Comparison of ENCODE assay signal across 17 cellular contexts in the genomic region with DNA sequence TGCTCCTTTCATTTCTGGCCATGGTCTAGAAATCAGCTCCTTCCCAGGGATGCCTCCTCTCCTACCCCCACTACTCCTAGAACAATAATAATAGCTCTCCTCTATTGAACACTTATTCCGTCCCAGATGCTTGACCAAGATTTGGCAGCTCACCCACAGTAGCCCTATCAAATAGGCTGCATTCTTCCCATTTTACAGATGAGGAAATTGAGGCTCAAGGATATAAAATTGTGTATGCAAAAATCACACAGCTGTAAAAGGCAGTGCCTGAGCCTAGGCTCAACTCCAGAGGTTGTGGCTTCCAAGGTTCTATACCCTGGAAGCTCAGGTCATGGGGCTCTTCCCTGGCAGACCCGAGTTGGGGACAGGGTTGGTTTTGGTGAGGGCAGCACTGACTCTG.
DNase-seq lines count a peak whose midpoint lies in the region; ATAC-seq and TF ChIP-seq lines count a peak whose summit lies in the region.
"Had no signal": no experiment of that assay in that cellular context is flagged by ENCODE, and none has a peak within 500 bp of the region (broad histone marks: within the 10 kb centered on the region; RNA-seq: fewer than 3 reads in every experiment).

No MANE protein-coding gene starts in this region.

- H2BK12ac ChIP-seq in neuronal stem cell (ENCODE audit: low read length): no peak overlapping the region

- H2BK120ac ChIP-seq in neuronal stem cell (ENCODE audit: low read depth, low read length): no peak overlapping the region

- H3K23ac ChIP-seq in neuronal stem cell (ENCODE audit: low read depth, low read length, poor library complexity): no peak overlapping the region

- H2BK5ac ChIP-seq in neuronal stem cell (ENCODE audit: low read length): no peak overlapping the region

- no peaks in the 10 kb centered on the region for H3K79me1 ChIP-seq in neuronal stem cell (ENCODE audit: low read depth, low read length)

- no peak overlapping the region for H3K18ac ChIP-seq in neuronal stem cell (ENCODE audit: low read length)

- H3K36me3 ChIP-seq in Peyer's patch (no peaks in the 10 kb centered on the region), liver (ENCODE audit: control insufficient read depth in 4 of 4, insufficient read depth in 3 of 4, low read depth in 1 of 4, low read length in 3 of 4) (no peaks in the 10 kb centered on the region), neuronal stem cell (replicated peaks in 1 of 2; ENCODE audit: control insufficient read depth in 2 of 2, insufficient read depth in 2 of 2, low read length in 2 of 2) (no peaks in the 10 kb centered on the region), upper lobe of right lung (no peaks in the 10 kb centered on the region), left lung (no peaks in the 10 kb centered on the region)

- H3K27ac ChIP-seq in Peyer's patch (peak overlapping the region in 3 of 4 donors; percentile 36 to 95 (median 94)), liver (ENCODE audit: low read depth in 1 of 2, low read length in 2 of 2) (peak overlapping the region; percentile 90 to 92), neuronal stem cell (replicated peaks; ENCODE audit: low read length) (no peak overlapping the region), upper lobe of right lung (peak overlapping the region; percentile 13), left lung (peak overlapping the region in 1 of 2 donors; percentile 92)

- no peak overlapping the region for H3K4me3 ChIP-seq in Peyer's patch
- no peak overlapping the region for H3K4me3 ChIP-seq in liver (ENCODE audit: low read depth in 1 of 3, low read length in 3 of 3)
- no peak overlapping the region for H3K4me3 ChIP-seq in neuronal stem cell (ENCODE audit: low read length in 2 of 2)
- H3K4me3 ChIP-seq in upper lobe of right lung: no peak overlapping the region
- H3K4me3 ChIP-seq in left lung: no peak overlapping the region

- no peak overlapping the region for H3K14ac ChIP-seq in neuronal stem cell (ENCODE audit: low read length)

- no peak overlapping the region for H2BK15ac ChIP-seq in neuronal stem cell (ENCODE audit: low read length)

- no peak for TF ChIP-seq POLR2A in Peyer's patch (IDR thresholded peaks at IDR 0.05)

- WGBS in liver: 72% methylated on average over 2 of the region's 2 CpGs
- WGBS in neuronal stem cell (ENCODE audit: extremely low coverage in 2 of 2, insufficient read length in 2 of 2, insufficient replicate concordance in 1 of 2), 2 donors: no CpG with 5 or more reads among the region's 2 CpGs

- H4K91ac ChIP-seq in neuronal stem cell (ENCODE audit: low read depth, low read length, poor library complexity): no peak overlapping the region

- TF ChIP-seq CTCF in Peyer's patch (IDR thresholded peaks at IDR 0.05): no peak
- no peak for TF ChIP-seq CTCF in liver (IDR thresholded peaks at IDR 0.05; ENCODE audit: low read depth, low read length, missing input control)
- TF ChIP-seq CTCF in upper lobe of right lung (IDR thresholded peaks at IDR 0.05): no peak
- no peak for TF ChIP-seq CTCF in left lung (IDR thresholded peaks at IDR 0.05)

- intact Hi-C loops in upper lobe of right lung (cut with DNase I): no loop called here
- intact Hi-C loops in Right ventricle myocardium inferior (cut with DNase I): no loop called here
- intact Hi-C loops in left lung (cut with DNase I): no loop called here

- peak overlapping the region; percentile 23 for H2AK5ac ChIP-seq in neuronal stem cell (ENCODE audit: low read depth, low read length)

- H4K8ac ChIP-seq in neuronal stem cell (ENCODE audit: low read depth, low read length): no peak overlapping the region

- H3K9me3 ChIP-seq in Peyer's patch: no peaks in the 10 kb centered on the region
- no peaks in the 10 kb centered on the region for H3K9me3 ChIP-seq in liver (ENCODE audit: control insufficient read depth in 4 of 4, low read length in 3 of 4)
- no peaks in the 10 kb centered on the region for H3K9me3 ChIP-seq in neuronal stem cell (replicated peaks in 1 of 2; ENCODE audit: control insufficient read depth in 2 of 2, insufficient read depth in 1 of 2, low read depth in 1 of 2, low read length in 2 of 2)
- no peaks in the 10 kb centered on the region for H3K9me3 ChIP-seq in upper lobe of right lung
- H3K9me3 ChIP-seq in left lung: no peaks in the 10 kb centered on the region
- H3K9me3 ChIP-seq: SK-N-SH had no signal

- H3K27me3 ChIP-seq in Peyer's patch: no peaks in the 10 kb centered on the region
- no peaks in the 10 kb centered on the region for H3K27me3 ChIP-seq in liver (ENCODE audit: control insufficient read depth in 4 of 4, insufficient read depth in 4 of 4, low read length in 3 of 4)
- H3K27me3 ChIP-seq in neuronal stem cell (ENCODE audit: control insufficient read depth in 3 of 3, insufficient read depth in 3 of 3, low read depth in 1 of 3, low read length in 3 of 3): peaks cover 0 to 20% (median 0%) of the 10 kb centered on the region in 3 experiments
- H3K27me3 ChIP-seq in upper lobe of right lung: no peaks in the 10 kb centered on the region
- no peaks in the 10 kb centered on the region for H3K27me3 ChIP-seq in left lung

- no peak overlapping the region for H3K4me2 ChIP-seq in neuronal stem cell (ENCODE audit: insufficient read depth, low read length, poor library complexity, severe bottlenecking)
- H3K4me2 ChIP-seq: SK-N-SH had no signal

- TF ChIP-seq RAD21 in liver (IDR thresholded peaks at IDR 0.05): no peak

- DNase-seq in Peyer's patch: no peak
- no peak for DNase-seq in neuronal stem cell (ENCODE audit: low spot score)
- DNase-seq in upper lobe of right lung: no peak
- DNase-seq in NK-92 (lab: John Stamatoyannopoulos, UW; ENCODE audit: unreplicated experiment): no peak
- no peak for DNase-seq in Right ventricle myocardium inferior (ENCODE audit: missing footprints)
- no peak for DNase-seq in left lung
- DNase-seq in OCI-M1 (lab: John Stamatoyannopoulos, UW): no peak
- DNase-seq: DMS53, NCI-H1048, NCI-H1417, NCI-H1694, NCI-H2081, NCI-H2227 treated with DMSO at 0.1 percent for 48 hours, NCI-H526 treated with DMSO at 0.1 percent for 48 hours, SK-N-SH had no signal

- no peak overlapping the region for H2AFZ ChIP-seq in neuronal stem cell (ENCODE audit: low read length)

- ATAC-seq in upper lobe of right lung (no peak), Right ventricle myocardium inferior (no peak), left lung (no peak)
- ATAC-seq: HCT116 had no signal

- H3K4me1 ChIP-seq in Peyer's patch (peaks cover 0 to 45% (median 6%) of the 10 kb centered on the region in 4 donors), liver (ENCODE audit: control insufficient read depth in 4 of 4, insufficient read depth in 4 of 4, low read length in 3 of 4) (peaks cover 9 to 54% (median 45%) of the 10 kb centered on the region in 4 donors), neuronal stem cell (ENCODE audit: control insufficient read depth in 2 of 2, insufficient read depth in 1 of 2, low read depth in 1 of 2, low read length in 2 of 2) (peaks cover 0 to 26% of the 10 kb centered on the region in 2 donors), upper lobe of right lung (peaks cover 6% of the 10 kb centered on the region), left lung (peaks cover 0 to 54% of the 10 kb centered on the region in 2 donors)

- H3K9ac ChIP-seq in liver (ENCODE audit: low read depth in 1 of 2, low read length in 2 of 2): no peak overlapping the region
- H3K9ac ChIP-seq in neuronal stem cell (ENCODE audit: low read depth, low read length, poor library complexity): no peak overlapping the region
- H3K9ac ChIP-seq: SK-N-SH had no signal

- H3K4ac ChIP-seq in neuronal stem cell (ENCODE audit: low read length): no peak overlapping the region

TF ChIP-seq in liver, 16 proteins besides CTCF, POLR2A, EP300 and RAD21 (continues in another document):
- TF ChIP-seq GABPA (IDR thresholded peaks at IDR 0.05 in 1 of 2, conservative IDR thresholded peaks at IDR 0.05 in 1 of 2): no peak
- TF ChIP-seq JUND (IDR thresholded peaks at IDR 0.05): no peak
- TF ChIP-seq HNF4A (conservative IDR thresholded peaks at IDR 0.05): no peak
- TF ChIP-seq TAF1 (conservative IDR thresholded peaks at IDR 0.05): no peak
- no peak for TF ChIP-seq HNF4G (IDR thresholded peaks at IDR 0.05)
- TF ChIP-seq MAX (IDR thresholded peaks at IDR 0.05): no peak
- no peak for TF ChIP-seq FOXA2 (IDR thresholded peaks at IDR 0.05)
- TF ChIP-seq YY1 (IDR thresholded peaks at IDR 0.05): no peak
- TF ChIP-seq RXRA (IDR thresholded peaks at IDR 0.05): no peak
- TF ChIP-seq SP1 (IDR thresholded peaks at IDR 0.05): no peak
- TF ChIP-seq, protein P1, sequence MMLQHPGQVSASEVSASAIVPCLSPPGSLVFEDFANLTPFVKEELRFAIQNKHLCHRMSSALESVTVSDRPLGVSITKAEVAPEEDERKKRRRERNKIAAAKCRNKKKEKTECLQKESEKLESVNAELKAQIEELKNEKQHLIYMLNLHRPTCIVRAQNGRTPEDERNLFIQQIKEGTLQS (IDR thresholded peaks at IDR 0.05): no peak
- TF ChIP-seq FOXA1 (IDR thresholded peaks at IDR 0.05): no peak
- no peak for TF ChIP-seq ZBTB33 (IDR thresholded peaks at IDR 0.05)
- TF ChIP-seq EGR1 (IDR thresholded peaks at IDR 0.05; ENCODE audit: low read depth in 2 of 2): no peak
- TF ChIP-seq NR2F2 (IDR thresholded peaks at IDR 0.05): no peak
